8 cellular contexts compared by ENCODE assay signal in genomic region chrX:154380153-154380552, GRCh38. TPM values are rescaled to one million over a fixed set of nuclear protein-coding genes. Genes with fewer than 3 reads are reported as not detected.
A peak's percentile ranks its signal among the peaks of the same experiment; 100 is the strongest.
DNase-seq lines count a peak whose midpoint lies in the region; ATAC-seq and TF ChIP-seq lines count a peak whose summit lies in the region.

No MANE protein-coding gene starts in this region.

- H3K27ac Mint-ChIP-seq in CD4-positive, CD25-positive, alpha-beta regulatory T cell: peak overlapping the region; percentile 61 to 91 (median 90)
- no peak overlapping the region for H3K27ac Mint-ChIP-seq in endothelial cell (ENCODE audit: unreplicated experiment)

- peak overlapping the region; percentile 98 for H3K27ac ChIP-seq in CD4-positive, CD25-positive, alpha-beta regulatory T cell (ENCODE audit: insufficient read depth, low read length, poor library complexity, severe bottlenecking)

- H3K9me3 Mint-ChIP-seq in CD4-positive, CD25-positive, alpha-beta regulatory T cell: peaks cover 0 to 3% (median 0%) of the 10 kb centered on the region in 7 donors
- H3K9me3 Mint-ChIP-seq in endothelial cell (ENCODE audit: unreplicated experiment): no peaks in the 10 kb centered on the region

- peak overlapping the region; percentile 77 for H3K9ac ChIP-seq in NT2/D1 (ENCODE audit: insufficient read length, low read depth)

- peak overlapping the region; percentile 68 for H3K4me3 ChIP-seq in CD4-positive, CD25-positive, alpha-beta regulatory T cell (ENCODE audit: low read depth, low read length)
- peak overlapping the region; percentile 64 for H3K4me3 ChIP-seq in NT2/D1 (ENCODE audit: insufficient read length, low read depth)
- peak overlapping the region; percentile 67 for H3K4me3 ChIP-seq in neuron (ENCODE audit: low read length)

- peaks cover 25% of the 10 kb centered on the region for H3K4me1 ChIP-seq in CD4-positive, CD25-positive, alpha-beta regulatory T cell (ENCODE audit: control insufficient read depth, insufficient read depth, low read length, poor library complexity, severe bottlenecking)
- H3K4me1 ChIP-seq in NT2/D1 (ENCODE audit: insufficient read depth, insufficient read length): peaks cover 2% of the 10 kb centered on the region
- H3K4me1 ChIP-seq in neuron (ENCODE audit: insufficient read depth, low read length): peaks cover 19% of the 10 kb centered on the region

- no peak for ATAC-seq in CD4-positive, CD25-positive, alpha-beta regulatory T cell (ENCODE audit: low read depth in 2 of 2)
- ATAC-seq in GM19324 (IDR thresholded peaks at IDR 0.05; ENCODE audit: low FRiP score, unreplicated experiment) (no peak), HG02938 (IDR thresholded peaks at IDR 0.05; ENCODE audit: unreplicated experiment) (no peak)

- H3K36me3 ChIP-seq in CD4-positive, CD25-positive, alpha-beta regulatory T cell (ENCODE audit: control insufficient read depth, insufficient read depth, low read length): peaks cover 4% of the 10 kb centered on the region
- peaks cover 14% of the 10 kb centered on the region for H3K36me3 ChIP-seq in NT2/D1 (ENCODE audit: insufficient read depth, insufficient read length, low read length)
- peaks cover 3% of the 10 kb centered on the region for H3K36me3 ChIP-seq in neuron (ENCODE audit: insufficient read depth, low read length)

- no peaks in the 10 kb centered on the region for H3K9me3 ChIP-seq in CD4-positive, CD25-positive, alpha-beta regulatory T cell (ENCODE audit: control insufficient read depth in 2 of 2, low read length in 2 of 2)
- H3K9me3 ChIP-seq in NT2/D1 (ENCODE audit: insufficient read depth, low read length) (no peaks in the 10 kb centered on the region), neuron (ENCODE audit: low read length) (no peaks in the 10 kb centered on the region)

- no peak overlapping the region for H2AFZ ChIP-seq in neuron (ENCODE audit: low read depth, low read length)

- DNase-seq in CD4-positive, CD25-positive, alpha-beta regulatory T cell: no peak
- DNase-seq in NT2/D1 (ENCODE audit: low read depth, low spot score): no peak
- no peak for DNase-seq in endothelial cell (ENCODE audit: low spot score)
- DNase-seq in GM19240 (ENCODE audit: insufficient read length, low spot score): no peak
- no peak for DNase-seq in NK-92 (lab: John Stamatoyannopoulos, UW; ENCODE audit: unreplicated experiment)

- TF ChIP-seq CTCF in endothelial cell (IDR thresholded peaks at IDR 0.05; ENCODE audit: unreplicated experiment): no peak

- H3K27me3 Mint-ChIP-seq in CD4-positive, CD25-positive, alpha-beta regulatory T cell: no peaks in the 10 kb centered on the region
- peaks cover 2% of the 10 kb centered on the region for H3K27me3 Mint-ChIP-seq in endothelial cell (ENCODE audit: unreplicated experiment)

- H3K36me3 Mint-ChIP-seq in CD4-positive, CD25-positive, alpha-beta regulatory T cell: no peaks in the 10 kb centered on the region
- H3K36me3 Mint-ChIP-seq in endothelial cell (ENCODE audit: low read depth, unreplicated experiment): no peaks in the 10 kb centered on the region

- peaks cover 0 to 24% (median under 1%) of the 10 kb centered on the region in 4 donors for H3K4me1 Mint-ChIP-seq in CD4-positive, CD25-positive, alpha-beta regulatory T cell
- peaks cover 8% of the 10 kb centered on the region for H3K4me1 Mint-ChIP-seq in endothelial cell (ENCODE audit: unreplicated experiment)

- H3K27me3 ChIP-seq in CD4-positive, CD25-positive, alpha-beta regulatory T cell (ENCODE audit: control insufficient read depth, insufficient read depth, low read length): no peaks in the 10 kb centered on the region
- no peaks in the 10 kb centered on the region for H3K27me3 ChIP-seq in NT2/D1 (ENCODE audit: insufficient read depth, insufficient read length)
- H3K27me3 ChIP-seq in neuron (ENCODE audit: insufficient read depth, low read length): no peaks in the 10 kb centered on the region

- H3K4me3 Mint-ChIP-seq in CD4-positive, CD25-positive, alpha-beta regulatory T cell: peak overlapping the region; percentile 83 to 93 (median 88)
- H3K4me3 Mint-ChIP-seq in endothelial cell (ENCODE audit: unreplicated experiment): peak overlapping the region; percentile 91

RNA-seq across cellular contexts. Expression of gene EMD, which starts 1.1 kb away (rescaled TPM):
- total RNA-seq in CD4-positive, CD25-positive, alpha-beta regulatory T cell: 133 TPM
- polyA plus RNA-seq in CD4-positive, CD25-positive, alpha-beta regulatory T cell: 10 to 100 TPM; 31.8 to 44.0 (median 34.6) TPM
- 44.7 TPM for total RNA-seq in endothelial cell (ENCODE audit: unreplicated experiment)

RNA-seq across cellular contexts. Expression of gene FLNA, which starts 5.7 kb away (rescaled TPM):
- 1,918 TPM for total RNA-seq in CD4-positive, CD25-positive, alpha-beta regulatory T cell
- 100 to 1,000 TPM; 219 to 283 (median 250) TPM for polyA plus RNA-seq in CD4-positive, CD25-positive, alpha-beta regulatory T cell
- 1,022 TPM for total RNA-seq in endothelial cell (ENCODE audit: unreplicated experiment)

RNA-seq across cellular contexts. Expression of gene RPL10, which starts 18.0 kb away (rescaled TPM):
- total RNA-seq in CD4-positive, CD25-positive, alpha-beta regulatory T cell: 4,192 TPM
- 1,000 to 10,000 TPM; 3,877 to 6,073 (median 4,905) TPM for polyA plus RNA-seq in CD4-positive, CD25-positive, alpha-beta regulatory T cell
- 3,704 TPM for total RNA-seq in endothelial cell (ENCODE audit: unreplicated experiment)

RNA-seq across cellular contexts. Expression of gene DNASE1L1, which starts 28.9 kb away (rescaled TPM):
- 29.7 TPM for total RNA-seq in CD4-positive, CD25-positive, alpha-beta regulatory T cell
- 10 to 100 TPM; 12.2 to 23.1 (median 19.1) TPM for polyA plus RNA-seq in CD4-positive, CD25-positive, alpha-beta regulatory T cell
- total RNA-seq in endothelial cell (ENCODE audit: unreplicated experiment): 38.6 TPM

RNA-seq across cellular contexts. Expression of gene TAFAZZIN, which starts 31.2 kb away (rescaled TPM):
- total RNA-seq in CD4-positive, CD25-positive, alpha-beta regulatory T cell: 84.2 TPM
- 10 to 100 TPM; 28.4 to 37.7 (median 34.3) TPM for polyA plus RNA-seq in CD4-positive, CD25-positive, alpha-beta regulatory T cell
- total RNA-seq in endothelial cell (ENCODE audit: unreplicated experiment): 56.4 TPM
